In the genomic region with DNA sequence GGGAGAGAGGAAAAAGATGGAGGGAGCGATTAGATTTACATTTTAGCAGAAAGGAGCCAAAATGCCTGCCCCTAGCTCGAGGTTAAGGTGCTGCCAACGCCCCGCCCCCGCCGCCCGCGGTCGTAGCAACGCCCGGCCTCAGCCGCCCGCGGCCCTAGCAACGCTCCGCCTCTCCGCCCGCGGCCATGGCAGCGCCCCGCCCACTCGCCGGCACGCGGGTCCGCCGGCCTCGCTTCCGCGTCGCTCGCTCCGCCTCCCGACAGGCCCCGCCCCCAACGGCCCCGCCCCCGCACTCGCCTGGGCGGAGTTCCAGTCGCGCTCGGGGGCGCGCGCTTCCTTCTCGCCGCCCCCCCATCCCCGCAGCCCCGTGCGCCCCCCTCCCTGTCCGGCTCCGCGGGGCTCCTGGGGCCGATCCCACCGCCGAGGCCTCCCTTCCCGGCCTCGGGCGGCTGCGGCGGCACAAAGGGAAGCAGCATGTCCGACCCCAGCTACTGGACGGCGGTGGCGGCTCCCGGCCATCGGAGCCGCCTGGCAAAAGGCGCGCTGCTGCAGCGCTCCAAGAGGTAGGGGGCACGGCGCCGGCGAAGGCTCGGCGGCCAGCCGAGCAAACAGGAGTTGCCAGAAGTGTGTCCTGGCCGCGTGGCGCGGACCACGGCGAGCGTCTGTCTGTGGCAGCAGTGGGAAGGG, we compare ENCODE assay signal across 1 cellular context.
TF ChIP-seq lines count a peak whose summit lies in the region.

No MANE protein-coding gene starts in this region.

TF ChIP-seq in HEK293, 187 proteins besides CTCF, POLR2A, EP300 and RAD21 (continued from another document):
- TF ChIP-seq ZNF280D (tag by site-specific recombination; IDR thresholded peaks at IDR 0.05) (no peak), KLF8 (tag by site-specific recombination; IDR thresholded peaks at IDR 0.05) (0 out of 2 replicates have a peak, but pooled peaks have one; percentile 26), KLF10 (tag by site-specific recombination; IDR thresholded peaks at IDR 0.05) (0 out of 2 replicates have a peak, but pooled peaks have one; percentile 40), ZBTB44 (tag by site-specific recombination; IDR thresholded peaks at IDR 0.05) (no peak), KLF7 (tag by site-specific recombination; IDR thresholded peaks at IDR 0.05; ENCODE audit: borderline replicate concordance) (no peak), GFI1B (tag by site-specific recombination; IDR thresholded peaks at IDR 0.05) (no peak), INSM2 (tag by site-specific recombination; IDR thresholded peaks at IDR 0.05) (no peak), PRDM1 (tag by site-specific recombination; IDR thresholded peaks at IDR 0.05) (no peak), REPIN1 (tag by site-specific recombination; IDR thresholded peaks at IDR 0.05; ENCODE audit: low read depth) (no peak), MZF1 (tag by site-specific recombination; IDR thresholded peaks at IDR 0.05; ENCODE audit: borderline replicate concordance) (no peak), ZBTB8A (tag by site-specific recombination; IDR thresholded peaks at IDR 0.05) (peak; percentile 63), ZNF704 (tag by site-specific recombination; IDR thresholded peaks at IDR 0.05) (no peak), SP2 (tag by site-specific recombination; IDR thresholded peaks at IDR 0.05) (0 out of 2 replicates have a peak, but pooled peaks have one; percentile 17), ZNF521 (tag by site-specific recombination; IDR thresholded peaks at IDR 0.05) (no peak), FEZF1 (tag by site-specific recombination; IDR thresholded peaks at IDR 0.05) (peak; percentile 88)
- TF ChIP-seq, protein P1, sequence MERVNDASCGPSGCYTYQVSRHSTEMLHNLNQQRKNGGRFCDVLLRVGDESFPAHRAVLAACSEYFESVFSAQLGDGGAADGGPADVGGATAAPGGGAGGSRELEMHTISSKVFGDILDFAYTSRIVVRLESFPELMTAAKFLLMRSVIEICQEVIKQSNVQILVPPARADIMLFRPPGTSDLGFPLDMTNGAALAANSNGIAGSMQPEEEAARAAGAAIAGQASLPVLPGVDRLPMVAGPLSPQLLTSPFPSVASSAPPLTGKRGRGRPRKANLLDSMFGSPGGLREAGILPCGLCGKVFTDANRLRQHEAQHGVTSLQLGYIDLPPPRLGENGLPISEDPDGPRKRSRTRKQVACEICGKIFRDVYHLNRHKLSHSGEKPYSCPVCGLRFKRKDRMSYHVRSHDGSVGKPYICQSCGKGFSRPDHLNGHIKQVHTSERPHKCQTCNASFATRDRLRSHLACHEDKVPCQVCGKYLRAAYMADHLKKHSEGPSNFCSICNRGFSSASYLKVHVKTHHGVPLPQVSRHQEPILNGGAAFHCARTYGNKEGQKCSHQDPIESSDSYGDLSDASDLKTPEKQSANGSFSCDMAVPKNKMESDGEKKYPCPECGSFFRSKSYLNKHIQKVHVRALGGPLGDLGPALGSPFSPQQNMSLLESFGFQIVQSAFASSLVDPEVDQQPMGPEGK (tag by site-specific recombination; IDR thresholded peaks at IDR 0.05): peak; percentile 85
